Comparison of ENCODE assay signal across 19 cellular contexts in genomic region chr18:48006415-48007175, GRCh38.
DNase-seq lines count a peak whose midpoint lies in the region; ATAC-seq and TF ChIP-seq lines count a peak whose summit lies in the region.
"Had no signal": no experiment of that assay in that cellular context is flagged by ENCODE, and none has a peak within 500 bp of the region (broad histone marks: within the 10 kb centered on the region; RNA-seq: fewer than 3 reads in every experiment).

No MANE protein-coding gene starts in this region.

- H3K27ac Mint-ChIP-seq in activated naive CD8-positive, alpha-beta T cell treated with anti-CD3 and anti-CD28 coated beads, Interleukin-2, amount 10 ng/mL, durations not matched to agents 7 days and 5 days: no peak overlapping the region
- H3K27ac Mint-ChIP-seq in activated naive CD8-positive, alpha-beta T cell treated with anti-CD3 and anti-CD28 coated beads for 36 hours: no peak overlapping the region
- H3K27ac Mint-ChIP-seq in brain: peak overlapping the region in 3 of 5 experiments; percentile 38 to 59 (median 41)
- peak overlapping the region in 1 of 10 donors; percentile 27 for H3K27ac Mint-ChIP-seq in naive thymus-derived CD8-positive, alpha-beta T cell
- H3K27ac Mint-ChIP-seq in Caco-2 (ENCODE audit: unreplicated experiment): no peak overlapping the region

- H3K4me1 Mint-ChIP-seq in activated naive CD8-positive, alpha-beta T cell treated with anti-CD3 and anti-CD28 coated beads, Interleukin-2, amount 10 ng/mL, durations not matched to agents 7 days and 5 days: peaks cover 8% of the 10 kb centered on the region
- peaks cover 8% of the 10 kb centered on the region for H3K4me1 Mint-ChIP-seq in activated naive CD8-positive, alpha-beta T cell treated with anti-CD3 and anti-CD28 coated beads for 36 hours
- H3K4me1 Mint-ChIP-seq in brain (peaks cover 21% of the 10 kb centered on the region), Caco-2 (ENCODE audit: low read depth, unreplicated experiment) (no peaks in the 10 kb centered on the region)
- H3K4me1 Mint-ChIP-seq in naive thymus-derived CD8-positive, alpha-beta T cell: peaks cover 8 to 23% (median 10%) of the 10 kb centered on the region in 4 donors

- BruUV-seq in Caco-2 (replicated peaks; lab: Mats Ljungman, UMichigan): no TSS peak

- POLR2A ChIA-PET in activated naive CD8-positive, alpha-beta T cell treated with anti-CD3 and anti-CD28 coated beads, Interleukin-2, amount 10 ng/mL, durations not matched to agents 7 days and 5 days (lab: Charles Lee): no interaction called here
- POLR2A ChIA-PET in naive thymus-derived CD8-positive, alpha-beta T cell (lab: Charles Lee): interaction anchor here (0.6 to 1.4 kb wide), 2 partner anchors 47 to 76 kb away, joined by 3 to 7 read pairs; partner anchors contain the start of gene SMAD2
- POLR2A ChIA-PET in Caco-2 (lab: Charles Lee): no interaction called here

- WGBS in ovary, 3 donors: 90 to 95% (median 92%) methylated on average over 12 of the region's 12 CpGs

- TF ChIP-seq CTCF in brain (conservative IDR thresholded peaks at IDR 0.05): no peak
- TF ChIP-seq CTCF in left ventricle myocardium inferior (IDR thresholded peaks at IDR 0.05; ENCODE audit: borderline replicate concordance): no peak
- TF ChIP-seq CTCF in Caco-2 (IDR thresholded peaks at IDR 0.05; ENCODE audit: insufficient read depth in 1 of 2, low read depth in 1 of 2, low read length in 1 of 2, severe bottlenecking in 1 of 2, unreplicated experiment in 1 of 2): no peak
- no peak for TF ChIP-seq CTCF in ovary (IDR thresholded peaks at IDR 0.05)

- no peaks in the 10 kb centered on the region for H3K36me3 Mint-ChIP-seq in activated naive CD8-positive, alpha-beta T cell treated with anti-CD3 and anti-CD28 coated beads, Interleukin-2, amount 10 ng/mL, durations not matched to agents 7 days and 5 days
- no peaks in the 10 kb centered on the region for H3K36me3 Mint-ChIP-seq in activated naive CD8-positive, alpha-beta T cell treated with anti-CD3 and anti-CD28 coated beads for 36 hours
- H3K36me3 Mint-ChIP-seq in brain (no peaks in the 10 kb centered on the region), Caco-2 (ENCODE audit: insufficient read depth, unreplicated experiment) (no peaks in the 10 kb centered on the region)
- H3K36me3 Mint-ChIP-seq in naive thymus-derived CD8-positive, alpha-beta T cell: no peaks in the 10 kb centered on the region

- H3K27ac ChIP-seq in left ventricle myocardium inferior (replicated peaks): no peak overlapping the region
- no peak overlapping the region for H3K27ac ChIP-seq in ovary
- H3K27ac ChIP-seq: HL-60, right lobe of liver had no signal

- peaks cover 24% of the 10 kb centered on the region for H3K27me3 Mint-ChIP-seq in activated naive CD8-positive, alpha-beta T cell treated with anti-CD3 and anti-CD28 coated beads, Interleukin-2, amount 10 ng/mL, durations not matched to agents 7 days and 5 days
- peaks cover 9% of the 10 kb centered on the region for H3K27me3 Mint-ChIP-seq in activated naive CD8-positive, alpha-beta T cell treated with anti-CD3 and anti-CD28 coated beads for 36 hours
- H3K27me3 Mint-ChIP-seq in brain (peaks cover 7% of the 10 kb centered on the region), Caco-2 (ENCODE audit: insufficient read depth, unreplicated experiment) (no peaks in the 10 kb centered on the region)
- H3K27me3 Mint-ChIP-seq in naive thymus-derived CD8-positive, alpha-beta T cell: peaks cover 0 to 21% (median 10%) of the 10 kb centered on the region in 5 donors

- TF ChIP-seq EP300 in ovary (IDR thresholded peaks at IDR 0.05): no peak

- H3K9me3 Mint-ChIP-seq in activated naive CD8-positive, alpha-beta T cell treated with anti-CD3 and anti-CD28 coated beads, Interleukin-2, amount 10 ng/mL, durations not matched to agents 7 days and 5 days: no peaks in the 10 kb centered on the region
- no peaks in the 10 kb centered on the region for H3K9me3 Mint-ChIP-seq in activated naive CD8-positive, alpha-beta T cell treated with anti-CD3 and anti-CD28 coated beads for 36 hours
- H3K9me3 Mint-ChIP-seq in brain (peaks cover 0 to 12% (median 4%) of the 10 kb centered on the region in 5 experiments), Caco-2 (ENCODE audit: unreplicated experiment) (no peaks in the 10 kb centered on the region)
- no peaks in the 10 kb centered on the region for H3K9me3 Mint-ChIP-seq in naive thymus-derived CD8-positive, alpha-beta T cell

- peak overlapping the region; percentile 41 for H3K4me3 Mint-ChIP-seq in activated naive CD8-positive, alpha-beta T cell treated with anti-CD3 and anti-CD28 coated beads, Interleukin-2, amount 10 ng/mL, durations not matched to agents 7 days and 5 days
- no peak overlapping the region for H3K4me3 Mint-ChIP-seq in activated naive CD8-positive, alpha-beta T cell treated with anti-CD3 and anti-CD28 coated beads for 36 hours
- H3K4me3 Mint-ChIP-seq in brain (peak overlapping the region; percentile 19 to 64 (median 53)), Caco-2 (ENCODE audit: unreplicated experiment) (no peak overlapping the region)
- H3K4me3 Mint-ChIP-seq in naive thymus-derived CD8-positive, alpha-beta T cell: peak overlapping the region; percentile 4 to 82 (median 58)

- no peak for ATAC-seq in activated naive CD8-positive, alpha-beta T cell treated with anti-CD3 and anti-CD28 coated beads, Interleukin-2, amount 10 ng/mL, durations not matched to agents 7 days and 5 days (ENCODE audit: low read depth)
- no peak for ATAC-seq in naive thymus-derived CD8-positive, alpha-beta T cell
- ATAC-seq in GM21723 (IDR thresholded peaks at IDR 0.05; ENCODE audit: unreplicated experiment): no peak
- ATAC-seq: right lobe of liver had no signal

- CTCF ChIA-PET in Caco-2 (lab: Charles Lee): no interaction called here

- TF ChIP-seq POLR2A in ovary (IDR thresholded peaks at IDR 0.05): no peak

- H3K36me3 ChIP-seq in left ventricle myocardium inferior: no peaks in the 10 kb centered on the region
- no peaks in the 10 kb centered on the region for H3K36me3 ChIP-seq in Caco-2 (ENCODE audit: control insufficient read depth, insufficient read depth, low read length)
- H3K36me3 ChIP-seq in ovary: no peaks in the 10 kb centered on the region
- H3K36me3 ChIP-seq: HAP-1, right lobe of liver had no signal

- intact Hi-C loops in left ventricle myocardium inferior (cut with micrococcal nuclease) (no loop called here), Caco-2 (cut with micrococcal nuclease; ENCODE audit: unreplicated experiment) (no loop called here), ovary (cut with DNase I) (no loop called here)

- H3K9me3 ChIP-seq in left ventricle myocardium inferior (replicated peaks): no peaks in the 10 kb centered on the region
- H3K9me3 ChIP-seq in Caco-2: no peaks in the 10 kb centered on the region
- no peaks in the 10 kb centered on the region for H3K9me3 ChIP-seq in ovary
- H3K9me3 ChIP-seq: HAP-1, right lobe of liver had no signal

- H3K27me3 ChIP-seq in left ventricle myocardium inferior (ENCODE audit: low read depth) (no peaks in the 10 kb centered on the region), Caco-2 (replicated peaks; ENCODE audit: control insufficient read depth, insufficient read depth, low read length) (no peaks in the 10 kb centered on the region), ovary (no peaks in the 10 kb centered on the region)
- H3K27me3 ChIP-seq: right lobe of liver had no signal

- peaks cover 37% of the 10 kb centered on the region for H3K4me1 ChIP-seq in left ventricle myocardium inferior
- no peaks in the 10 kb centered on the region for H3K4me1 ChIP-seq in Caco-2
- peaks cover 3% of the 10 kb centered on the region for H3K4me1 ChIP-seq in ovary (ENCODE audit: insufficient read depth)

- H3K4me3 ChIP-seq in left ventricle myocardium inferior: no peak overlapping the region
- no peak overlapping the region for H3K4me3 ChIP-seq in Caco-2 (ENCODE audit: low read depth, low read length)
- H3K4me3 ChIP-seq in ovary: no peak overlapping the region
- H3K4me3 ChIP-seq: HAP-1, right lobe of liver had no signal

- no peak for DNase-seq in activated naive CD8-positive, alpha-beta T cell treated with anti-CD3 and anti-CD28 coated beads, Interleukin-2, amount 10 ng/mL, durations not matched to agents 7 days and 5 days
- DNase-seq in activated naive CD8-positive, alpha-beta T cell treated with anti-CD3 and anti-CD28 coated beads for 36 hours: no peak
- DNase-seq in naive thymus-derived CD8-positive, alpha-beta T cell: no peak
- DNase-seq in left ventricle myocardium inferior (no peak), Caco-2 (no peak), ovary (no peak)
- DNase-seq: activated effector memory CD4-positive, alpha-beta T cell treated with Interleukin-2 at 50 U/mL for 16 hours; aorta; COR-L47; hypothalamus; IMR-90; NCI-H1930; NCI-H446; occipital lobe; right lobe of liver had no signal

Comparison
In these comparisons a context has a peak if more than half of its experiments do, and no peak if none do; other contexts are left out.
1. H3K4me3 Mint-ChIP-seq: peak in activated naive CD8-positive, alpha-beta T cell treated with anti-CD3 and anti-CD28 coated beads, Interleukin-2, amount 10 ng/mL, durations not matched to agents 7 days and 5 days (single experiment), brain (5 of 5) and naive thymus-derived CD8-positive, alpha-beta T cell (10 of 10); none in activated naive CD8-positive, alpha-beta T cell treated with anti-CD3 and anti-CD28 coated beads for 36 hours (single experiment) and Caco-2 (single experiment).
2. H3K27ac Mint-ChIP-seq: peak in brain (3 of 5); none in activated naive CD8-positive, alpha-beta T cell treated with anti-CD3 and anti-CD28 coated beads, Interleukin-2, amount 10 ng/mL, durations not matched to agents 7 days and 5 days (single experiment), activated naive CD8-positive, alpha-beta T cell treated with anti-CD3 and anti-CD28 coated beads for 36 hours (single experiment) and Caco-2 (single experiment).